Comparison of ENCODE assay signal across 23 cellular contexts in the genomic region with DNA sequence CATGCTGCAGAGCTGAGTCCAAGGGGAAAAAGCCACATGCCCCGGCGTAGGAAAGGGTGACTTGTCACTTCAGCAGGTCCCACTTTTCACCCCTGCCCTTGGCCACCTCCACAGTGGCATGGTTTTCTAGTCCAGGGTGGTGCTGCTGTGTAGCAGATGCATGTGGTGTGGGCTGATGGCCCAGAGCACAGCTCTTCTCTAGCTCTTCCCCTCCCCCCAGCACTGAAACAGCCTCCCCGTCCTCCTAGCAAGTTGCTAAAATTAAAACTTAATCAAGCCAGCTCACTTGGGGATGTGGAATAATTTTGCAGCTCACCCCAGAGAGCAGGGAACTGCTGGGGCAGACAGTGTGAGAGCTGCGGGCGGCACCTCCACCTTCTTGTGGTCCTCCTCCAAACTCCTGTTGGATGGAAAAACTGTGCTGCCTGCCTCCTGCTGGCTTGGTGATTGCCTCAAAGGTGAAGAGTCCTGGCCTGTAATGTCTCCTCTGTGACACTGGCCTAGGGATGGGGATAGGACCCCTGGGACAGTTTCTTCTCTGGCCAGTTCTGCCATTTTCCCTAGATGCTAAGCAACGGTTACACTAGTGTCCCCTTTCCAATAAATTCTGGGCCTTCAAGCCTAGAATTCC.
"Had no signal": no experiment of that assay in that cellular context is flagged by ENCODE, and none has a peak within 500 bp of the region (broad histone marks: within the 10 kb centered on the region; RNA-seq: fewer than 3 reads in every experiment).

No MANE protein-coding gene starts in this region.

- DNase-seq: activated CD4-positive, alpha-beta T cell treated with anti-CD3 and anti-CD28 coated beads for 48 hours; activated CD4-positive, alpha-beta T cell treated with anti-CD3 and anti-CD28 coated beads, Interleukin-2, amount 50 U/mL, for 48 hours; activated CD8-positive, alpha-beta memory T cell treated with anti-CD3 and anti-CD28 coated beads for 24 hours; activated effector memory CD4-positive, alpha-beta T cell treated with Interleukin-2 at 50 U/mL for 16 hours; activated naive CD4-positive, alpha-beta T cell treated with Interleukin-2 at 50 U/mL for 16 hours; aorta; body of pancreas; cerebellar nuclear complex; foreskin keratinocyte; naive thymus-derived CD4-positive, alpha-beta T cell; pancreas; retina; stimulated activated CD4-positive, alpha-beta T cell treated with anti-CD3 and anti-CD28 coated beads, Interleukin-15, amount 100 ng/mL, for 24 hours; stimulated activated naive CD4-positive, alpha-beta T cell; T-helper 17 cell; T1000; trophoblast cell; WERI-Rb-1 had no signal

- H3K4me1 ChIP-seq: body of pancreas, foreskin keratinocyte, pancreas, prostate gland had no signal

- ATAC-seq: activated CD4-positive, CD25-positive, alpha-beta regulatory T cell treated with anti-CD3 and anti-CD28 coated beads, Interleukin-2, amount 50 U/mL, for 24 hours; body of pancreas; esophagus mucosa; foreskin keratinocyte; naive thymus-derived CD4-positive, alpha-beta T cell; pancreas; T-helper 17 cell had no signal

- H3K27ac ChIP-seq: body of pancreas, coronary artery, foreskin keratinocyte, pancreas, prostate gland, thoracic aorta, WERI-Rb-1 had no signal

- H3K9me3 ChIP-seq: body of pancreas, pancreas, prostate gland, thoracic aorta had no signal

- H3K27me3 ChIP-seq: body of pancreas, pancreas had no signal

- H3K36me3 ChIP-seq: pancreas, prostate gland, thoracic aorta, WERI-Rb-1 had no signal

- H3K4me3 ChIP-seq: body of pancreas, coronary artery, pancreas, prostate gland, thoracic aorta had no signal
